ENCODE assay signal across 10 cellular contexts in genomic region chr18:58615150-58616132, GRCh38. TPM values are rescaled to one million over a fixed set of nuclear protein-coding genes. Genes with fewer than 3 reads are reported as not detected.
DNase-seq lines count a peak whose midpoint lies in the region; ATAC-seq, FAIRE-seq and TF ChIP-seq lines count a peak whose summit lies in the region.
"Had no signal": no experiment of that assay in that cellular context is flagged by ENCODE, and none has a peak within 500 bp of the region (broad histone marks: within the 10 kb centered on the region; RNA-seq: fewer than 3 reads in every experiment).

No MANE protein-coding gene starts in this region.

- WGBS in right lobe of liver (ENCODE audit: insufficient coverage, low coverage, low lambda C conversion rate, missing lambda C conversion rate): 65% methylated on average over 5 of the region's 5 CpGs
- 25% methylated on average over 5 of the region's 5 CpGs for WGBS in HepG2 (ENCODE audit: low lambda C conversion rate)

- no peaks in the 10 kb centered on the region for H3K79me2 ChIP-seq in HepG2 (ENCODE audit: insufficient read depth, low read length)

- no peak overlapping the region for H2AFZ ChIP-seq in HepG2 (ENCODE audit: low read length)

- H3K27ac Mint-ChIP-seq in activated T-cell treated with anti-CD3 and anti-CD28 coated beads, Interleukin-2, amount 50 U/mL, for 24 hours: peak overlapping the region; percentile 96
- H3K27ac Mint-ChIP-seq in chondrocyte (ENCODE audit: unreplicated experiment): no peak overlapping the region

- H3K27me3 ChIP-seq in right lobe of liver: no peaks in the 10 kb centered on the region
- peaks cover 1 to 31% of the 10 kb centered on the region in 2 experiments; a peak in 4 of 5 replicates for H3K27me3 ChIP-seq in HepG2 (ENCODE audit: control insufficient read depth in 1 of 2, insufficient read depth in 2 of 2, low read length in 2 of 2)

- H3K9me3 ChIP-seq in right lobe of liver (no peaks in the 10 kb centered on the region), HepG2 (ENCODE audit: low read length) (no peaks in the 10 kb centered on the region)

- H3K27me3 Mint-ChIP-seq in activated T-cell treated with anti-CD3 and anti-CD28 coated beads, Interleukin-2, amount 50 U/mL, for 24 hours: no peaks in the 10 kb centered on the region
- H3K27me3 Mint-ChIP-seq in chondrocyte (ENCODE audit: low read depth): no peaks in the 10 kb centered on the region

- no peak for FAIRE-seq in HepG2 (lab: Jason Lieb, UNC)

- peaks cover 56% of the 10 kb centered on the region for H3K4me1 Mint-ChIP-seq in activated T-cell treated with anti-CD3 and anti-CD28 coated beads, Interleukin-2, amount 50 U/mL, for 24 hours (ENCODE audit: low read depth)
- H3K4me1 Mint-ChIP-seq in chondrocyte (ENCODE audit: low read depth): peaks cover 27% of the 10 kb centered on the region

- TF ChIP-seq EP300 in HepG2 (IDR thresholded peaks at IDR 0.05; ENCODE audit: low read depth in 2 of 2, low read length in 2 of 2) (no peak), HepG2 (CRISPR knock-in tag; IDR thresholded peaks at IDR 0.05; ENCODE audit: borderline replicate concordance) (no peak)

- H4K20me1 ChIP-seq in HepG2 (ENCODE audit: insufficient read depth, low read length): no peaks in the 10 kb centered on the region

- H3K9ac ChIP-seq in HepG2 (ENCODE audit: insufficient read depth, low read depth, low read length): no peak overlapping the region

- DNase-seq in right lobe of liver (no peak), HepG2 (ENCODE audit: low spot score) (no peak), chondrocyte (ENCODE audit: low spot score) (no peak), DMS79 (lab: John Stamatoyannopoulos, UW) (no peak), HuH-7.5 (ENCODE audit: low spot score) (no peak)
- DNase-seq in activated T-cell treated with anti-CD3 and anti-CD28 coated beads, Interleukin-2, amount 50 U/mL, for 24 hours: peak; percentile 56
- peak; percentile 63 to 73 for DNase-seq in stimulated activated CD4-positive, alpha-beta T cell treated with anti-CD3 and anti-CD28 coated beads, Interleukin-2, amount 100 ng/mL, for 24 hours

- no peak overlapping the region for H3K27ac ChIP-seq in right lobe of liver
- no peak overlapping the region for H3K27ac ChIP-seq in HepG2 (ENCODE audit: extremely low read length, insufficient read depth, low read length)
- H3K27ac ChIP-seq: C4-2B had no signal

- H3K9me3 Mint-ChIP-seq in activated T-cell treated with anti-CD3 and anti-CD28 coated beads, Interleukin-2, amount 50 U/mL, for 24 hours: no peaks in the 10 kb centered on the region
- no peaks in the 10 kb centered on the region for H3K9me3 Mint-ChIP-seq in chondrocyte (ENCODE audit: low read depth)

- H3K36me3 ChIP-seq in right lobe of liver (no peaks in the 10 kb centered on the region), HepG2 (replicated peaks in 1 of 2; ENCODE audit: control insufficient read depth in 1 of 2, insufficient read depth in 2 of 2, low read length in 2 of 2) (no peaks in the 10 kb centered on the region)

- peak in 3 of 4 donors; percentile 22 to 50 (median 43) for ATAC-seq in right lobe of liver
- no peak for ATAC-seq in HepG2
- peak; percentile 88 for ATAC-seq in HG03460 (IDR thresholded peaks at IDR 0.05; ENCODE audit: unreplicated experiment)

- H3K36me3 Mint-ChIP-seq in activated T-cell treated with anti-CD3 and anti-CD28 coated beads, Interleukin-2, amount 50 U/mL, for 24 hours (ENCODE audit: low read depth): no peaks in the 10 kb centered on the region
- H3K36me3 Mint-ChIP-seq in chondrocyte (ENCODE audit: low read depth): no peaks in the 10 kb centered on the region

- no peak for TF ChIP-seq RAD21 in HepG2 (CRISPR knock-in tag; IDR thresholded peaks at IDR 0.05)

- H3K4me1 ChIP-seq in right lobe of liver (no peaks in the 10 kb centered on the region), HepG2 (ENCODE audit: insufficient read depth, low read length) (no peaks in the 10 kb centered on the region)

- POLR2A ChIA-PET in HepG2 (lab: Yijun Ruan, JAX): no interaction called here

- intact Hi-C loops in right lobe of liver (cut with DNase I) (no loop called here), HepG2 (cut with micrococcal nuclease; ENCODE audit: unreplicated experiment) (no loop called here)

- no peak for TF ChIP-seq POLR2A in right lobe of liver (IDR thresholded peaks at IDR 0.05)
- TF ChIP-seq POLR2A in HepG2 (IDR thresholded peaks at IDR 0.05; ENCODE audit: insufficient read depth in 1 of 2, low read depth in 2 of 2, low read length in 2 of 2): no peak

- H3K4me2 ChIP-seq in HepG2 (ENCODE audit: low read depth, low read length): no peak overlapping the region

- CTCF ChIA-PET in HepG2 (lab: Yijun Ruan, JAX; ENCODE audit: low intra/inter-chr PET ratio, low total read pairs): no interaction called here

- no TSS peak for BruUV-seq in HepG2 (replicated peaks; lab: Mats Ljungman, UMichigan)

- H3K4me3 Mint-ChIP-seq in activated T-cell treated with anti-CD3 and anti-CD28 coated beads, Interleukin-2, amount 50 U/mL, for 24 hours: peak overlapping the region; percentile 4
- no peak overlapping the region for H3K4me3 Mint-ChIP-seq in chondrocyte (ENCODE audit: unreplicated experiment)

- in situ Hi-C loops in HepG2 (cut with HindIII; ENCODE audit: extremely low pct_ligation_motif_present, low pct_unique_long_range_greater_than_20kb): no loop called here

- H3K4me3 ChIP-seq in right lobe of liver (no peak overlapping the region), HepG2 (replicated peaks in 1 of 3; ENCODE audit: insufficient read depth in 1 of 3, low read depth in 2 of 3, low read length in 3 of 3) (no peak overlapping the region)

- TF ChIP-seq CTCF in right lobe of liver (IDR thresholded peaks at IDR 0.05) (no peak), HepG2 (CRISPR knock-in tag; IDR thresholded peaks at IDR 0.05) (no peak), chondrocyte (IDR thresholded peaks at IDR 0.05) (no peak)

TF ChIP-seq in HepG2, 621 proteins besides CTCF, POLR2A, EP300 and RAD21 (continues in another document):
- TF ChIP-seq ZFYVE20 (CRISPR knock-in tag; IDR thresholded peaks at IDR 0.05; ENCODE audit: borderline replicate concordance, low read depth) (no peak), ZNF337 (CRISPR knock-in tag; IDR thresholded peaks at IDR 0.05; ENCODE audit: borderline replicate concordance, low read depth) (no peak), FOXM1 (CRISPR knock-in tag; IDR thresholded peaks at IDR 0.05) (no peak), NAIF1 (CRISPR knock-in tag; IDR thresholded peaks at IDR 0.05; ENCODE audit: borderline replicate concordance) (no peak), ZNF780A (CRISPR knock-in tag; IDR thresholded peaks at IDR 0.05) (no peak)

RNA-seq across cellular contexts. Expression of gene ALPK2, which starts 13.4 kb away (rescaled TPM):
- total RNA-seq in right lobe of liver: 10 to 100 TPM in 3 of 6 experiments, 1 to 10 TPM in 2, under 1 TPM in 1; 0.66 to 27.9 (median 8.4) TPM
- 0.21 and 0.31 TPM in 2 replicates for total RNA-seq in HepG2 (2016; rRNA removed; fragmentation: Illumina TruSeq; extraction: Trizol)
- 0.09 and 0.10 TPM in 2 replicates for total RNA-seq in HepG2 (2016; cell fraction: cytosol; rRNA removed; fragmentation: Illumina TruSeq; extraction: Trizol; ENCODE audit: low read depth)
- total RNA-seq in HepG2 (2016; cell fraction: insoluble cytoplasmic fraction; rRNA removed; fragmentation: Illumina TruSeq; extraction: Trizol): 0.21 and 0.24 TPM in 2 replicates
- 0.06 and 0.07 TPM in 2 replicates for total RNA-seq in HepG2 (2016; cell fraction: membrane; rRNA removed; fragmentation: Illumina TruSeq; extraction: Trizol)
- 0.75 and 1.1 TPM in 2 replicates for total RNA-seq in HepG2 (2016; cell fraction: nucleus; rRNA removed; fragmentation: Illumina TruSeq; extraction: Trizol)
- polyA plus RNA-seq in HepG2 (2011; rRNA removed): 2.4 and 3.9 TPM in 2 replicates
- polyA plus RNA-seq in HepG2 (2011; cell fraction: cytosol; rRNA removed): 1.0 and 1.5 TPM in 2 replicates
- 9.1 and 12.8 TPM in 2 replicates for polyA plus RNA-seq in HepG2 (2011; cell fraction: nucleus; rRNA removed)
- polyA plus RNA-seq in HepG2 (2012): 5.6 and 9.2 TPM in 2 replicates
- polyA plus RNA-seq in HepG2 (2016; cell fraction: cytosol; fragmentation: Illumina TruSeq; extraction: Trizol; ENCODE audit: low read depth): 0.05 and 0.07 TPM in 2 replicates
- 0.13 and 0.22 TPM in 2 replicates for polyA plus RNA-seq in HepG2 (2016; cell fraction: insoluble cytoplasmic fraction; fragmentation: Illumina TruSeq; extraction: Trizol; ENCODE audit: low read depth)
- polyA plus RNA-seq in HepG2 (2016; cell fraction: membrane; fragmentation: Illumina TruSeq; extraction: Trizol; ENCODE audit: low read depth): 0.09 and 0.14 TPM in 2 replicates
- polyA plus RNA-seq in HepG2 (2016; cell fraction: nucleus; fragmentation: Illumina TruSeq; extraction: Trizol; ENCODE audit: insufficient read depth, low read depth): 0.51 and 1.2 TPM in 2 replicates
- polyA minus RNA-seq in HepG2 (2011; rRNA and poly(A)+ RNA removed; ENCODE audit: low replicate concordance): 0.21 and 2.9 TPM in 2 replicates
- polyA minus RNA-seq in HepG2 (2011; cell fraction: cytosol; rRNA and poly(A)+ RNA removed): 1.4 and 2.6 TPM in 2 replicates
- 24.1 and 33.8 TPM in 2 replicates for polyA minus RNA-seq in HepG2 (2011; cell fraction: nucleus; rRNA and poly(A)+ RNA removed)
- 26.4 to 50.1 TPM (median 46.4 TPM) in 3 replicates for total RNA-seq in chondrocyte
- total RNA-seq: pulmonary artery endothelial cell had no signal

RNA-seq across cellular contexts. Expression of gene MALT1, which starts 55.8 kb away (rescaled TPM):
- total RNA-seq in right lobe of liver (10 to 100 TPM in 3 of 6 experiments, 1 to 10 TPM in 3; 9.2 to 16.0 (median 10.2) TPM), HepG2 (2016; rRNA removed; fragmentation: Illumina TruSeq; extraction: Trizol) (43.9 and 58.3 TPM in 2 replicates), chondrocyte (15.9 to 23.3 TPM (median 17.4 TPM) in 3 replicates)
- total RNA-seq in HepG2 (2016; cell fraction: cytosol; rRNA removed; fragmentation: Illumina TruSeq; extraction: Trizol; ENCODE audit: low read depth): 12.6 and 16.9 TPM in 2 replicates
- 42.4 and 58.8 TPM in 2 replicates for total RNA-seq in HepG2 (2016; cell fraction: insoluble cytoplasmic fraction; rRNA removed; fragmentation: Illumina TruSeq; extraction: Trizol)
- total RNA-seq in HepG2 (2016; cell fraction: membrane; rRNA removed; fragmentation: Illumina TruSeq; extraction: Trizol): 24.9 and 27.8 TPM in 2 replicates
- 42.9 and 45.6 TPM in 2 replicates for total RNA-seq in HepG2 (2016; cell fraction: nucleus; rRNA removed; fragmentation: Illumina TruSeq; extraction: Trizol)
- 58.7 and 89.0 TPM in 2 replicates for polyA plus RNA-seq in HepG2 (2011; rRNA removed)
- 25.9 and 33.0 TPM in 2 replicates for polyA plus RNA-seq in HepG2 (2011; cell fraction: cytosol; rRNA removed)
- polyA plus RNA-seq in HepG2 (2011; cell fraction: nucleus; rRNA removed): 93.3 and 107 TPM in 2 replicates
- 35.2 and 39.1 TPM in 2 replicates for polyA plus RNA-seq in HepG2 (2012)
- polyA plus RNA-seq in HepG2 (2016; cell fraction: cytosol; fragmentation: Illumina TruSeq; extraction: Trizol; ENCODE audit: low read depth): 4.8 and 5.1 TPM in 2 replicates
- 31.6 and 31.8 TPM in 2 replicates for polyA plus RNA-seq in HepG2 (2016; cell fraction: insoluble cytoplasmic fraction; fragmentation: Illumina TruSeq; extraction: Trizol; ENCODE audit: low read depth)
- 8.4 and 9.1 TPM in 2 replicates for polyA plus RNA-seq in HepG2 (2016; cell fraction: membrane; fragmentation: Illumina TruSeq; extraction: Trizol; ENCODE audit: low read depth)
- 36.3 and 37.2 TPM in 2 replicates for polyA plus RNA-seq in HepG2 (2016; cell fraction: nucleus; fragmentation: Illumina TruSeq; extraction: Trizol; ENCODE audit: insufficient read depth, low read depth)
- polyA minus RNA-seq in HepG2 (2011; rRNA and poly(A)+ RNA removed; ENCODE audit: low replicate concordance): 20.1 and 50.7 TPM in 2 replicates
- polyA minus RNA-seq in HepG2 (2011; cell fraction: cytosol; rRNA and poly(A)+ RNA removed): 50.6 and 52.2 TPM in 2 replicates
- polyA minus RNA-seq in HepG2 (2011; cell fraction: nucleus; rRNA and poly(A)+ RNA removed): 154 and 172 TPM in 2 replicates

Comparison
In these comparisons a context has a peak if more than half of its experiments do, and no peak if none do; other contexts are left out.
1. DNase-seq: peak in activated T-cell treated with anti-CD3 and anti-CD28 coated beads, Interleukin-2, amount 50 U/mL, for 24 hours (single experiment) and stimulated activated CD4-positive, alpha-beta T cell treated with anti-CD3 and anti-CD28 coated beads, Interleukin-2, amount 100 ng/mL, for 24 hours (2 of 2); none in right lobe of liver (0 of 3), HepG2 (single experiment), chondrocyte (single experiment), DMS79 (single experiment) and HuH-7.5 (single experiment).